14 cellular contexts compared by ENCODE assay signal in the genomic region with DNA sequence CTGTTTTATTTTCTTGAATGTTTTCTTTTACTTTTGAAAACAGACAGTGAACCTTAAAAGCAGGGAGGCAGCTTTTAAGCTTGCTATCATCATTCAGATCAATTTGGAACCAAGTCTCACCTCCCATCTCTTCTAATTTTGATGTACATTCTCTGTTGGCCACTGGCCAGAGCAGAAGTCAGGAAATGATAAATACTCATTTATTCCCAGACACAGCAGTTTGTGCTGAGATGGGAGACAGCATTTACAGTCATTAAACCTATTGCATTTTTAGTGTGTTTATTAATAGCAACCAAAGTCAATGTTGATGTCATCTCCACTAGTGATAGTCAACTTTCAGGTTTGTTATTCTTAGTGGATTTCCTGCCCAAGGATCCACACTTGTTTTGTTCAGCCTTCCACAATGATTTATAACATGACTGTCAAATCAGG.
A peak's percentile ranks its signal among the peaks of the same experiment; 100 is the strongest.
DNase-seq lines count a peak whose midpoint lies in the region; ATAC-seq and TF ChIP-seq lines count a peak whose summit lies in the region.
"Had no signal": no experiment of that assay in that cellular context is flagged by ENCODE, and none has a peak within 500 bp of the region (broad histone marks: within the 10 kb centered on the region; RNA-seq: fewer than 3 reads in every experiment).

No MANE protein-coding gene starts in this region.

- H3K27ac Mint-ChIP-seq in osteocyte (ENCODE audit: unreplicated experiment), result peak overlapping the region; percentile 27

- no peak overlapping the region for H3K4me3 Mint-ChIP-seq in osteocyte (ENCODE audit: unreplicated experiment)

- TF ChIP-seq CTCF in osteocyte (IDR thresholded peaks at IDR 0.05), result no peak

- H3K27me3 Mint-ChIP-seq in osteocyte (ENCODE audit: unreplicated experiment), result no peaks in the 10 kb centered on the region

- DNase-seq in ELR (ENCODE audit: low read depth) (peak; percentile 25), NCI-H1105 (lab: John Stamatoyannopoulos, UW) (peak; percentile 8), dermis blood vessel endothelial cell (peak; percentile 53), osteocyte (ENCODE audit: extremely low spot score, unreplicated experiment) (no peak), globus pallidus (ENCODE audit: low spot score) (no peak), HuH-7 (ENCODE audit: low spot score) (no peak), NCI-H1436 (lab: John Stamatoyannopoulos, UW) (no peak)
- DNase-seq: gastrocnemius medialis; left ventricle myocardium inferior; MM.1S; NCI-H524; ovary; stimulated activated naive CD8-positive, alpha-beta T cell treated with anti-CD3 and anti-CD28 coated beads, Interleukin-15, Interleukin-2, amounts not matched to agents 100 U/mL and 50 U/mL, for 24 hours had no signal

- no peaks in the 10 kb centered on the region for H3K36me3 Mint-ChIP-seq in osteocyte (ENCODE audit: unreplicated experiment)

- no peak for ATAC-seq in HG03354 (IDR thresholded peaks at IDR 0.05; ENCODE audit: poor library complexity, severe bottlenecking, unreplicated experiment)
- ATAC-seq: gastrocnemius medialis; stimulated activated naive CD8-positive, alpha-beta T cell treated with anti-CD3 and anti-CD28 coated beads, Interleukin-15, Interleukin-2, amounts not matched to agents 100 U/mL and 50 U/mL, for 24 hours had no signal

- peaks cover 27% of the 10 kb centered on the region for H3K4me1 Mint-ChIP-seq in osteocyte (ENCODE audit: unreplicated experiment)

- peaks cover 8% of the 10 kb centered on the region for H3K9me3 Mint-ChIP-seq in osteocyte (ENCODE audit: unreplicated experiment)

Comparison
In these comparisons a context has a peak if more than half of its experiments do, and no peak if none do; other contexts are left out.
1. DNase-seq: peak in ELR (single experiment), NCI-H1105 (single experiment) and dermis blood vessel endothelial cell (single experiment); none in osteocyte (single experiment), globus pallidus (single experiment), HuH-7 (single experiment) and NCI-H1436 (single experiment).